Comparison of ENCODE assay signal across 8 cellular contexts in genomic region chr19:18428173-18428836, GRCh38. TPM values are rescaled to one million over a fixed set of nuclear protein-coding genes. Genes with fewer than 3 reads are reported as not detected.
DNase-seq lines count a peak whose midpoint lies in the region; ATAC-seq and TF ChIP-seq lines count a peak whose summit lies in the region.

No MANE protein-coding gene starts in this region.

- intact Hi-C loops in activated CD4-positive, alpha-beta memory T cell treated with anti-CD3 and anti-CD28 coated beads for 36 hours (cut with micrococcal nuclease): no loop called here
- intact Hi-C loops in testis (cut with DNase I; ENCODE audit: low total_unique reads): no loop called here

- H3K36me3 Mint-ChIP-seq in activated CD4-positive, alpha-beta memory T cell treated with anti-CD3 and anti-CD28 coated beads, Interleukin-2, amount 10 ng/mL, durations not matched to agents 7 days and 5 days (ENCODE audit: low read depth): peaks cover 12% of the 10 kb centered on the region
- peaks cover 2% of the 10 kb centered on the region for H3K36me3 Mint-ChIP-seq in activated CD4-positive, alpha-beta memory T cell treated with anti-CD3 and anti-CD28 coated beads for 36 hours

- H3K27me3 ChIP-seq in hepatocyte (no peaks in the 10 kb centered on the region), testis (no peaks in the 10 kb centered on the region)

- H3K4me3 Mint-ChIP-seq in activated CD4-positive, alpha-beta memory T cell treated with anti-CD3 and anti-CD28 coated beads, Interleukin-2, amount 10 ng/mL, durations not matched to agents 7 days and 5 days: no peak overlapping the region
- no peak overlapping the region for H3K4me3 Mint-ChIP-seq in activated CD4-positive, alpha-beta memory T cell treated with anti-CD3 and anti-CD28 coated beads for 36 hours

- peaks cover 17% of the 10 kb centered on the region for H4K20me1 ChIP-seq in hepatocyte (ENCODE audit: insufficient read depth, poor library complexity, severe bottlenecking)

- ATAC-seq in HG03039 (IDR thresholded peaks at IDR 0.05; ENCODE audit: unreplicated experiment): no peak

- no peaks in the 10 kb centered on the region for H3K9me3 Mint-ChIP-seq in activated CD4-positive, alpha-beta memory T cell treated with anti-CD3 and anti-CD28 coated beads, Interleukin-2, amount 10 ng/mL, durations not matched to agents 7 days and 5 days
- no peaks in the 10 kb centered on the region for H3K9me3 Mint-ChIP-seq in activated CD4-positive, alpha-beta memory T cell treated with anti-CD3 and anti-CD28 coated beads for 36 hours

- no peak for DNase-seq in activated CD4-positive, alpha-beta memory T cell treated with anti-CD3 and anti-CD28 coated beads, Interleukin-2, amount 10 ng/mL, durations not matched to agents 7 days and 5 days
- DNase-seq in activated CD4-positive, alpha-beta memory T cell treated with anti-CD3 and anti-CD28 coated beads for 36 hours: no peak
- DNase-seq in RWPE1 (ENCODE audit: low spot score): no peak
- DNase-seq in hepatocyte (ENCODE audit: low spot score): no peak
- DNase-seq in testis: no peak
- DNase-seq in mesenteric fat pad (ENCODE audit: low spot score): no peak
- no peak for DNase-seq in NCI-H2029 treated with DMSO at 0.1 percent for 48 hours (lab: John Stamatoyannopoulos, UW)

- CTCF ChIA-PET in activated CD4-positive, alpha-beta memory T cell treated with anti-CD3 and anti-CD28 coated beads, Interleukin-2, amount 10 ng/mL, durations not matched to agents 7 days and 5 days (lab: Charles Lee): interaction anchor here (0.6 to 1.8 kb wide), 2 partner anchors 40 to 501 kb away, joined by 3 to 4 read pairs; no protein-coding TSS in a partner anchor
- CTCF ChIA-PET in activated CD4-positive, alpha-beta memory T cell treated with anti-CD3 and anti-CD28 coated beads for 36 hours (lab: Charles Lee): interaction anchor here (0.7 to 1.7 kb wide), 3 partner anchors 9 to 42 kb away, joined by 3 to 6 read pairs (median 4); partner anchors contain the start of gene SSBP4
- CTCF ChIA-PET in RWPE1 (lab: Yijun Ruan, JAX): interaction anchor here (0.6 kb wide), 1 partner anchor 53 kb away, joined by 5 read pairs; no protein-coding TSS in a partner anchor

- peak overlapping the region; percentile 78 for H3K4me2 ChIP-seq in hepatocyte

- no peak for TF ChIP-seq CTCF in RWPE1 (conservative IDR thresholded peaks at IDR 0.05; ENCODE audit: low read depth)
- TF ChIP-seq CTCF in hepatocyte (IDR thresholded peaks at IDR 0.05; ENCODE audit: poor library complexity): no peak
- no peak for TF ChIP-seq CTCF in testis (IDR thresholded peaks at IDR 0.05)

- H3K4me1 Mint-ChIP-seq in activated CD4-positive, alpha-beta memory T cell treated with anti-CD3 and anti-CD28 coated beads, Interleukin-2, amount 10 ng/mL, durations not matched to agents 7 days and 5 days: peaks cover 50% of the 10 kb centered on the region
- peaks cover 38% of the 10 kb centered on the region for H3K4me1 Mint-ChIP-seq in activated CD4-positive, alpha-beta memory T cell treated with anti-CD3 and anti-CD28 coated beads for 36 hours (ENCODE audit: low read depth)

- H3K27me3 Mint-ChIP-seq in activated CD4-positive, alpha-beta memory T cell treated with anti-CD3 and anti-CD28 coated beads, Interleukin-2, amount 10 ng/mL, durations not matched to agents 7 days and 5 days: no peaks in the 10 kb centered on the region
- no peaks in the 10 kb centered on the region for H3K27me3 Mint-ChIP-seq in activated CD4-positive, alpha-beta memory T cell treated with anti-CD3 and anti-CD28 coated beads for 36 hours

- H3K4me3 ChIP-seq in hepatocyte: no peak overlapping the region
- peak overlapping the region; percentile 44 to 52 for H3K4me3 ChIP-seq in testis

- H3K79me2 ChIP-seq in hepatocyte: peaks cover 50% of the 10 kb centered on the region

- H2AFZ ChIP-seq in hepatocyte: no peak overlapping the region

- H3K36me3 ChIP-seq in hepatocyte (replicated peaks; ENCODE audit: insufficient read depth, low read depth) (no peaks in the 10 kb centered on the region), testis (ENCODE audit: low read depth, missing control alignments) (no peaks in the 10 kb centered on the region)

- 62% methylated on average over 10 of the region's 18 CpGs for WGBS in hepatocyte (ENCODE audit: low lambda C conversion rate, missing lambda C conversion rate)
- 62 to 90% methylated on average over 3 to 18 of the region's 18 CpGs for WGBS in testis, 2 donors

- POLR2A ChIA-PET in activated CD4-positive, alpha-beta memory T cell treated with anti-CD3 and anti-CD28 coated beads, Interleukin-2, amount 10 ng/mL, durations not matched to agents 7 days and 5 days (lab: Charles Lee): interaction anchor here (1.2 to 2.8 kb wide), 5 partner anchors 9 to 148 kb away, joined by 3 to 29 read pairs (median 6); partner anchors contain the start of gene SSBP4
- POLR2A ChIA-PET in activated CD4-positive, alpha-beta memory T cell treated with anti-CD3 and anti-CD28 coated beads for 36 hours (lab: Charles Lee): interaction anchor here (1.1 to 1.5 kb wide), 2 partner anchors 10 to 11 kb away, joined by 3 to 4 read pairs; partner anchors contain the start of gene SSBP4
- POLR2A ChIA-PET in RWPE1 (lab: Yijun Ruan, JAX; ENCODE audit: low non-redundant PET): no interaction called here

- H3K27ac ChIP-seq in RWPE1 (peak overlapping the region; percentile 86), hepatocyte (peak overlapping the region; percentile 88), testis (peak overlapping the region; percentile 61 to 86)

- no peaks in the 10 kb centered on the region for H3K9me2 ChIP-seq in hepatocyte (replicated peaks; ENCODE audit: insufficient read depth)

- H3K9me3 ChIP-seq in hepatocyte (ENCODE audit: low read depth) (no peaks in the 10 kb centered on the region), testis (no peaks in the 10 kb centered on the region)

- H3K4me1 ChIP-seq in hepatocyte (ENCODE audit: insufficient read depth): peaks cover 43% of the 10 kb centered on the region
- H3K4me1 ChIP-seq in testis: peaks cover 63% of the 10 kb centered on the region

- peak overlapping the region; percentile 40 for H3K27ac Mint-ChIP-seq in activated CD4-positive, alpha-beta memory T cell treated with anti-CD3 and anti-CD28 coated beads, Interleukin-2, amount 10 ng/mL, durations not matched to agents 7 days and 5 days
- no peak overlapping the region for H3K27ac Mint-ChIP-seq in activated CD4-positive, alpha-beta memory T cell treated with anti-CD3 and anti-CD28 coated beads for 36 hours

- no peak for TF ChIP-seq POLR2A in testis (IDR thresholded peaks at IDR 0.05)

RNA-seq across cellular contexts. Expression of gene SSBP4, which starts 9.1 kb away (rescaled TPM):
- total RNA-seq in activated CD4-positive, alpha-beta memory T cell treated with anti-CD3 and anti-CD28 coated beads, Interleukin-2, amount 10 ng/mL, durations not matched to agents 7 days and 5 days: 100 to 1,000 TPM; 140 to 153 TPM
- total RNA-seq in activated CD4-positive, alpha-beta memory T cell treated with anti-CD3 and anti-CD28 coated beads for 36 hours: 100 to 1,000 TPM in 1 of 2 experiments, 10 to 100 TPM in 1; 97.9 to 102 TPM
- 55.8 and 72.6 TPM in 2 replicates for total RNA-seq in hepatocyte
- polyA plus RNA-seq in hepatocyte: 156 and 169 TPM in 2 replicates
- 100 to 1,000 TPM in 1 of 2 donors, 10 to 100 TPM in 1; 90.3 to 118 TPM for total RNA-seq in testis
- polyA plus RNA-seq in testis (ENCODE audit: insufficient read depth, low read depth, low replicate concordance): 80.5 TPM
- 63.3 TPM for total RNA-seq in mesenteric fat pad

RNA-seq across cellular contexts. Expression of gene ISYNA1, which starts 9.6 kb away (rescaled TPM):
- 10 to 100 TPM; 16.7 to 18.0 TPM for total RNA-seq in activated CD4-positive, alpha-beta memory T cell treated with anti-CD3 and anti-CD28 coated beads, Interleukin-2, amount 10 ng/mL, durations not matched to agents 7 days and 5 days
- 10 to 100 TPM; 19.3 to 20.0 TPM for total RNA-seq in activated CD4-positive, alpha-beta memory T cell treated with anti-CD3 and anti-CD28 coated beads for 36 hours
- total RNA-seq in hepatocyte: 51.5 and 54.9 TPM in 2 replicates
- 144 and 188 TPM in 2 replicates for polyA plus RNA-seq in hepatocyte
- total RNA-seq in testis: 1,000 to 10,000 TPM in 1 of 2 donors, 100 to 1,000 TPM in 1; 1,000 to 1,122 TPM
- polyA plus RNA-seq in testis (ENCODE audit: insufficient read depth, low read depth, low replicate concordance): 493 TPM
- total RNA-seq in mesenteric fat pad: 18.3 TPM

RNA-seq across cellular contexts. Expression of gene LRRC25, which starts 30.9 kb away (rescaled TPM):
- not detected for total RNA-seq in activated CD4-positive, alpha-beta memory T cell treated with anti-CD3 and anti-CD28 coated beads, Interleukin-2, amount 10 ng/mL, durations not matched to agents 7 days and 5 days
- not detected for total RNA-seq in activated CD4-positive, alpha-beta memory T cell treated with anti-CD3 and anti-CD28 coated beads for 36 hours
- total RNA-seq in hepatocyte (0.16 TPM in 1 of 2 replicates, not detected in the other), testis (1 to 10 TPM; 1.6 to 4.0 TPM), mesenteric fat pad (19.3 TPM)
- polyA plus RNA-seq in hepatocyte (0.36 and 1.5 TPM in 2 replicates), testis (ENCODE audit: insufficient read depth, low read depth, low replicate concordance) (3.4 TPM)

RNA-seq across cellular contexts. Expression of gene GDF15, which starts 42.3 kb away (rescaled TPM):
- total RNA-seq in activated CD4-positive, alpha-beta memory T cell treated with anti-CD3 and anti-CD28 coated beads, Interleukin-2, amount 10 ng/mL, durations not matched to agents 7 days and 5 days: not detected
- total RNA-seq in activated CD4-positive, alpha-beta memory T cell treated with anti-CD3 and anti-CD28 coated beads for 36 hours: not detected
- total RNA-seq in hepatocyte (106 and 123 TPM in 2 replicates), testis (1 to 10 TPM in 1 of 2 donors, under 1 TPM in 1; 0.93 to 2.5 TPM), mesenteric fat pad (5.9 TPM)
- polyA plus RNA-seq in hepatocyte (175 and 185 TPM in 2 replicates), testis (ENCODE audit: insufficient read depth, low read depth, low replicate concordance) (1.0 TPM)

Comparison
In these comparisons a context has a peak if more than half of its experiments do, and no peak if none do; other contexts are left out.
1. RNA of gene ISYNA1, which starts 9.6 kb away (total RNA-seq): 1,000 to 1,122 TPM in testis; 51.5 to 54.9 TPM in hepatocyte, 19.3 to 20.0 TPM in activated CD4-positive, alpha-beta memory T cell treated with anti-CD3 and anti-CD28 coated beads for 36 hours, 18.3 TPM in mesenteric fat pad (single experiment) and 16.7 to 18.0 TPM in activated CD4-positive, alpha-beta memory T cell treated with anti-CD3 and anti-CD28 coated beads, Interleukin-2, amount 10 ng/mL, durations not matched to agents 7 days and 5 days; every median in the first group is over 10 times any median in the second.
2. Peak in every context shown above with its lines, with median percentiles within 50 percentile points of each other: H3K27ac ChIP-seq.